30 cellular contexts compared by ENCODE assay signal in the genomic region with DNA sequence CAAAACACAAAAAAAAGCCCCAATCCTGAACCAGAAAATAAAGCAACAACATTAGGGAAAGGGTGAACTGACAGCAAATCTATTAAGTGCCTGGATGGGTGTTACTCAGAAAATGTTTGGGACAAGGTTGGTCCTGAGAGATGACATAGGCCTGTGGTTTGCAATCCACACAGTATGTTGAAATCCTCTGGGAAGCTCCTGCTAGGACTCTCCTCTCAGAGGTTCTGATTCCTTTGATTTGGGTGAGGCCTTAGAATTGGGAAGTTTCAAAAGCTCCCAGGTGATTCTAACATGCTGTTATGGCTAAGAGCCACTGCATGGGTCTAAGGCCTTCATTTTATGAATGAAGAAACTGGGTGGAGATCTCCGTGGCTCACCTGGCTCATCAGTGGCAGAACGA. TPM values are rescaled to one million over a fixed set of nuclear protein-coding genes. Genes with fewer than 3 reads are reported as not detected.
DNase-seq lines count a peak whose midpoint lies in the region; ATAC-seq, FAIRE-seq and TF ChIP-seq lines count a peak whose summit lies in the region.
"Had no signal": no experiment of that assay in that cellular context is flagged by ENCODE, and none has a peak within 500 bp of the region (broad histone marks: within the 10 kb centered on the region; RNA-seq: fewer than 3 reads in every experiment).

No MANE protein-coding gene starts in this region.

- no peaks in the 10 kb centered on the region for H3K9me3 ChIP-seq in RWPE2 (ENCODE audit: severe bottlenecking)
- no peaks in the 10 kb centered on the region for H3K9me3 ChIP-seq in keratinocyte (ENCODE audit: control insufficient read depth, low read depth, low read length)
- H3K9me3 ChIP-seq: ascending aorta, lower lobe of right lung, pancreas, right atrium auricular region, SJCRH30, upper lobe of left lung had no signal

- H2AFZ ChIP-seq in keratinocyte (ENCODE audit: control insufficient read depth, low read length): peak overlapping the region; percentile 41

- H3K27ac ChIP-seq in RWPE2 (ENCODE audit: poor library complexity, severe bottlenecking) (peak overlapping the region; percentile 95), keratinocyte (ENCODE audit: control insufficient read depth, insufficient read depth, low read length) (peak overlapping the region; percentile 70)
- H3K27ac ChIP-seq: ascending aorta, lower lobe of right lung, right atrium auricular region, SJCRH30, upper lobe of left lung had no signal

- H3K27ac Mint-ChIP-seq in glutamatergic neuron (ENCODE audit: unreplicated experiment): no peak overlapping the region
- H3K27ac Mint-ChIP-seq: activated naive CD8-positive, alpha-beta T cell treated with anti-CD3 and anti-CD28 coated beads for 36 hours; stimulated activated memory B cell treated with anti-CD40 and anti-IgM and Interleukin-4, amounts not matched to agents 10 μg/mL and 1 μg/mL and 100 μg/mL, for 72 hours had no signal

- no peak overlapping the region for H3K4me3 ChIP-seq in RWPE2 (ENCODE audit: severe bottlenecking)
- H3K4me3 ChIP-seq in keratinocyte (ENCODE audit: control insufficient read depth in 2 of 3, extremely low read depth in 1 of 3, insufficient read depth in 2 of 3, low read depth in 1 of 3, low read length in 3 of 3): no peak overlapping the region
- H3K4me3 ChIP-seq: ascending aorta, lower lobe of right lung, pancreas, right atrium auricular region, SJCRH30, upper lobe of left lung had no signal

- H4K20me1 ChIP-seq in keratinocyte (ENCODE audit: control insufficient read depth, extremely low read depth, insufficient read depth, low read length): no peaks in the 10 kb centered on the region

- no peaks in the 10 kb centered on the region for H3K79me2 ChIP-seq in keratinocyte (ENCODE audit: control insufficient read depth, insufficient read depth, low read length)

- H3K4me1 Mint-ChIP-seq in glutamatergic neuron (ENCODE audit: low read depth, unreplicated experiment): no peaks in the 10 kb centered on the region

- peak overlapping the region; percentile 50 for H3K4me2 ChIP-seq in keratinocyte (ENCODE audit: control insufficient read depth, extremely low read depth, insufficient read depth, low read depth, low read length)

- H3K9me1 ChIP-seq in keratinocyte (ENCODE audit: control insufficient read depth, extremely low read depth, insufficient read depth, low read length): no peaks in the 10 kb centered on the region

- peaks cover 25% of the 10 kb centered on the region; the same call in 1 of the 2 replicates for H3K36me3 ChIP-seq in RWPE2 (ENCODE audit: low read depth)
- H3K36me3 ChIP-seq in keratinocyte (ENCODE audit: control insufficient read depth in 2 of 2, extremely low read depth in 1 of 2, insufficient read depth in 2 of 2, low read length in 2 of 2): no peaks in the 10 kb centered on the region
- H3K36me3 ChIP-seq: ascending aorta, lower lobe of right lung, pancreas, right atrium auricular region, SJCRH30, upper lobe of left lung had no signal

- H3K4me1 ChIP-seq in RWPE2 (ENCODE audit: insufficient read depth, poor library complexity, severe bottlenecking) (peaks cover 72% of the 10 kb centered on the region), keratinocyte (ENCODE audit: control insufficient read depth, extremely low read depth, insufficient read depth, low read length) (peaks cover 55% of the 10 kb centered on the region)
- H3K4me1 ChIP-seq: ascending aorta, lower lobe of right lung, right atrium auricular region, upper lobe of left lung had no signal

- H3K27me3 Mint-ChIP-seq in glutamatergic neuron (ENCODE audit: unreplicated experiment): no peaks in the 10 kb centered on the region
- H3K27me3 Mint-ChIP-seq: stimulated activated memory B cell treated with anti-CD40 and anti-IgM and Interleukin-4, amounts not matched to agents 10 μg/mL and 1 μg/mL and 100 μg/mL, for 72 hours had no signal

- ATAC-seq in RWPE2 (ENCODE audit: low read depth): peak; percentile 55
- peak; percentile 30 for ATAC-seq in sciatic nerve
- ATAC-seq: activated CD4-positive, CD25-positive, alpha-beta regulatory T cell treated with anti-CD3 and anti-CD28 coated beads, Interleukin-2, amount 50 U/mL, for 24 hours; lower lobe of right lung; pancreas; stimulated activated memory B cell treated with anti-CD40 and anti-IgM and Interleukin-4, amounts not matched to agents 10 μg/mL and 1 μg/mL and 100 μg/mL, for 72 hours had no signal

- no peak overlapping the region for H3K9ac ChIP-seq in keratinocyte (ENCODE audit: control insufficient read depth, extremely low read depth, insufficient read depth, low read length)

- intact Hi-C loops in sciatic nerve (cut with DNase I): no loop called here

- no peak for TF ChIP-seq CTCF in RWPE2 (IDR thresholded peaks at IDR 0.05; ENCODE audit: poor library complexity, severe bottlenecking)
- no peak for TF ChIP-seq CTCF in keratinocyte (optimal IDR thresholded peaks at IDR 0.05 in 1 of 3, IDR thresholded peaks at IDR 0.05 in 1 of 3, conservative IDR thresholded peaks at IDR 0.05 in 1 of 3; ENCODE audit: extremely low read depth in 1 of 3, insufficient read depth in 2 of 3, low read length in 3 of 3)
- TF ChIP-seq CTCF in glutamatergic neuron (IDR thresholded peaks at IDR 0.05; ENCODE audit: partially characterized antibody, unreplicated experiment): no peak

- DNase-seq in GM03348 (ENCODE audit: low spot score) (peak; percentile 6), RWPE2 (ENCODE audit: low spot score) (no peak), keratinocyte (ENCODE audit: low read depth, low spot score) (no peak), sciatic nerve (ENCODE audit: low spot score) (no peak), dedifferentiated amniotic fluid mesenchymal stem cell (ENCODE audit: extremely low spot score) (no peak), GDM1 (lab: John Stamatoyannopoulos, UW) (no peak), glutamatergic neuron (no peak)
- DNase-seq in activated CD4-positive, alpha-beta T cell treated with anti-CD3 and anti-CD28 coated beads for 1 hour: no peak
- DNase-seq: activated effector memory CD4-positive, alpha-beta T cell treated with anti-CD3 and anti-CD28 coated beads, Interleukin-2, amount 50 U/mL, for 16 hours; activated naive CD8-positive, alpha-beta T cell treated with anti-CD3 and anti-CD28 coated beads for 36 hours; activated T-cell treated with anti-CD3 and anti-CD28 coated beads for 4 hours; central memory CD4-positive, alpha-beta T cell; dermis blood vessel endothelial cell; H7; islet precursor cell; lower lobe of right lung; NCI-H1105; NCI-H2029; NCI-H526 treated with DMSO at 0.1 percent for 48 hours; nephron progenitor cell; pancreas; SJCRH30; stimulated activated CD4-positive, alpha-beta T cell treated with anti-CD3 and anti-CD28 coated beads, Interleukin-12 subunit alpha, Interleukin-12 subunit beta, amount 100 ng/mL, for 4 hours; stimulated activated CD4-positive, alpha-beta T cell treated with anti-CD3 and anti-CD28 coated beads, Interleukin-4, amount 100 ng/mL, for 4 hours; upper lobe of left lung had no signal

- FAIRE-seq in keratinocyte (lab: Jason Lieb, UNC): peak; percentile 90
- FAIRE-seq: endometrium, pancreas had no signal

- H3K27me3 ChIP-seq in RWPE2 (ENCODE audit: insufficient read depth, poor library complexity, severe bottlenecking): no peaks in the 10 kb centered on the region
- H3K27me3 ChIP-seq in keratinocyte (ENCODE audit: control insufficient read depth, extremely low read depth, insufficient read depth, low read length): no peaks in the 10 kb centered on the region
- H3K27me3 ChIP-seq: ascending aorta, pancreas, right atrium auricular region, SJCRH30, upper lobe of left lung had no signal

- no peak overlapping the region for H3K4me3 Mint-ChIP-seq in glutamatergic neuron (ENCODE audit: unreplicated experiment)
- H3K4me3 Mint-ChIP-seq: activated naive CD8-positive, alpha-beta T cell treated with anti-CD3 and anti-CD28 coated beads for 36 hours; nephron progenitor cell; stimulated activated memory B cell treated with anti-CD40 and anti-IgM and Interleukin-4, amounts not matched to agents 10 μg/mL and 1 μg/mL and 100 μg/mL, for 72 hours had no signal

- dilution Hi-C loops in keratinocyte (cut with MboI; ENCODE audit: extremely low pct_ligation_motif_present, low sequenced_read_pairs): no loop called here

- H3K9me3 Mint-ChIP-seq in glutamatergic neuron (ENCODE audit: unreplicated experiment): no peaks in the 10 kb centered on the region
- H3K9me3 Mint-ChIP-seq: nephron progenitor cell; stimulated activated memory B cell treated with anti-CD40 and anti-IgM and Interleukin-4, amounts not matched to agents 10 μg/mL and 1 μg/mL and 100 μg/mL, for 72 hours had no signal

- H3K36me3 Mint-ChIP-seq in glutamatergic neuron (ENCODE audit: unreplicated experiment): no peaks in the 10 kb centered on the region
- H3K36me3 Mint-ChIP-seq: stimulated activated memory B cell treated with anti-CD40 and anti-IgM and Interleukin-4, amounts not matched to agents 10 μg/mL and 1 μg/mL and 100 μg/mL, for 72 hours had no signal

RNA-seq across cellular contexts. Expression of gene CLDN1, which starts 18.4 kb away (rescaled TPM):
- 126 to 406 TPM (median 218 TPM) in 3 replicates for polyA plus RNA-seq in keratinocyte
- 145 TPM for polyA plus RNA-seq in keratinocyte (2011; ENCODE audit: low read depth)
- 142 and 283 TPM in 2 replicates for polyA plus RNA-seq in keratinocyte (2011; cell fraction: cytosol; rRNA removed)
- polyA plus RNA-seq in keratinocyte (2011; cell fraction: nucleus; rRNA removed): 856 and 1,206 TPM in 2 replicates
- polyA plus RNA-seq in keratinocyte (2012; ENCODE audit: low replicate concordance): 97.6 and 476 TPM in 2 replicates
- 95.8 to 637 TPM (median 395 TPM) in 3 replicates for polyA minus RNA-seq in keratinocyte
- 140 TPM for polyA minus RNA-seq in keratinocyte (2011; cell fraction: cytosol; rRNA and poly(A)+ RNA removed)
- polyA minus RNA-seq in keratinocyte (2011; cell fraction: nucleus; rRNA and poly(A)+ RNA removed): 726 and 1,190 TPM in 2 replicates
- total RNA-seq in sciatic nerve: 130 TPM
- not detected for total RNA-seq in glutamatergic neuron (ENCODE audit: unreplicated experiment)

Comparison
In these comparisons a context has a peak if more than half of its experiments do, and no peak if none do; other contexts are left out.
1. RNA of gene CLDN1, which starts 18.4 kb away (total RNA-seq): 130 TPM in sciatic nerve (single experiment); not detected in glutamatergic neuron (single experiment); every median in the first group is over 100 times any median in the second.